11 cellular contexts compared by ENCODE assay signal in genomic region chr7:116097365-116098009, GRCh38.
DNase-seq lines count a peak whose midpoint lies in the region; ATAC-seq and TF ChIP-seq lines count a peak whose summit lies in the region.
"Had no signal": no experiment of that assay in that cellular context is flagged by ENCODE, and none has a peak within 500 bp of the region (broad histone marks: within the 10 kb centered on the region; RNA-seq: fewer than 3 reads in every experiment).

No MANE protein-coding gene starts in this region.

- no peak overlapping the region for H3K9ac ChIP-seq in SK-N-MC (ENCODE audit: insufficient read length)

- intact Hi-C loops in activated T-helper 2 cell treated with anti-CD3 and anti-CD28 coated beads, Interferon-gamma antibody, Interleukin-2, Interleukin-4, amounts not matched to agents 10 μg/mL and 5 μg/mL and 100 μg/mL, durations not matched to agents 14 hours and 24 hours and 36 hours (cut with micrococcal nuclease) = no loop called here

- H3K4me3 ChIP-seq in ACC112 (ENCODE audit: low read depth, low read length) (no peak overlapping the region), SK-N-MC (no peak overlapping the region)

- peaks cover 40% of the 10 kb centered on the region for H3K4me1 Mint-ChIP-seq in HFFc6 (ENCODE audit: low read depth)
- H3K4me1 Mint-ChIP-seq in activated T-helper 2 cell treated with anti-CD3 and anti-CD28 coated beads, Interferon-gamma antibody, Interleukin-2, Interleukin-4, amounts not matched to agents 10 μg/mL and 5 μg/mL and 100 μg/mL, durations not matched to agents 14 hours and 24 hours and 36 hours (ENCODE audit: low read depth) = no peaks in the 10 kb centered on the region

- peak overlapping the region; percentile 77 for H3K4me3 Mint-ChIP-seq in HFFc6
- H3K4me3 Mint-ChIP-seq in activated T-helper 2 cell treated with anti-CD3 and anti-CD28 coated beads, Interferon-gamma antibody, Interleukin-2, Interleukin-4, amounts not matched to agents 10 μg/mL and 5 μg/mL and 100 μg/mL, durations not matched to agents 14 hours and 24 hours and 36 hours (ENCODE audit: low read depth) = no peak overlapping the region
- H3K4me3 Mint-ChIP-seq: activated naive CD4-positive, alpha-beta T cell treated with anti-CD3 and anti-CD28 coated beads for 36 hours had no signal

- H3K27me3 ChIP-seq in ACC112 (ENCODE audit: insufficient read depth, low read length) = no peaks in the 10 kb centered on the region

- ATAC-seq in GM21367 (IDR thresholded peaks at IDR 0.05; ENCODE audit: unreplicated experiment) (no peak), HG02798 (IDR thresholded peaks at IDR 0.05; ENCODE audit: poor library complexity, unreplicated experiment) (no peak)

- peak overlapping the region; percentile 17 for H2AFZ ChIP-seq in ACC112 (ENCODE audit: low read length, unreplicated experiment)

- H3K27me3 Mint-ChIP-seq in HFFc6 (ENCODE audit: insufficient read depth) = no peaks in the 10 kb centered on the region
- peaks cover 6% of the 10 kb centered on the region for H3K27me3 Mint-ChIP-seq in activated T-helper 2 cell treated with anti-CD3 and anti-CD28 coated beads, Interferon-gamma antibody, Interleukin-2, Interleukin-4, amounts not matched to agents 10 μg/mL and 5 μg/mL and 100 μg/mL, durations not matched to agents 14 hours and 24 hours and 36 hours (ENCODE audit: low read depth)

- H3K9me3 Mint-ChIP-seq in HFFc6 = no peaks in the 10 kb centered on the region
- no peaks in the 10 kb centered on the region for H3K9me3 Mint-ChIP-seq in activated T-helper 2 cell treated with anti-CD3 and anti-CD28 coated beads, Interferon-gamma antibody, Interleukin-2, Interleukin-4, amounts not matched to agents 10 μg/mL and 5 μg/mL and 100 μg/mL, durations not matched to agents 14 hours and 24 hours and 36 hours
- H3K9me3 Mint-ChIP-seq: activated naive CD4-positive, alpha-beta T cell treated with anti-CD3 and anti-CD28 coated beads for 36 hours had no signal

- TF ChIP-seq CTCF in HFFc6 (IDR thresholded peaks at IDR 0.05) = peak; percentile 70

- no peaks in the 10 kb centered on the region for H3K79me2 ChIP-seq in ACC112 (ENCODE audit: control insufficient read depth, insufficient read depth, low read length, unreplicated experiment)

- no peaks in the 10 kb centered on the region for H3K36me3 ChIP-seq in ACC112 (ENCODE audit: insufficient read depth, low read length)
- no peaks in the 10 kb centered on the region for H3K36me3 ChIP-seq in SK-N-MC (ENCODE audit: insufficient read depth, low read length)

- peaks cover 13% of the 10 kb centered on the region for H3K4me1 ChIP-seq in ACC112 (ENCODE audit: control insufficient read depth, insufficient read depth, low read length, unreplicated experiment)

- no peaks in the 10 kb centered on the region; the same call in 1 of the 2 replicates for H3K36me3 Mint-ChIP-seq in HFFc6 (ENCODE audit: low read depth)
- no peaks in the 10 kb centered on the region for H3K36me3 Mint-ChIP-seq in activated T-helper 2 cell treated with anti-CD3 and anti-CD28 coated beads, Interferon-gamma antibody, Interleukin-2, Interleukin-4, amounts not matched to agents 10 μg/mL and 5 μg/mL and 100 μg/mL, durations not matched to agents 14 hours and 24 hours and 36 hours (ENCODE audit: low read depth)

- H3K27ac Mint-ChIP-seq in HFFc6 = peak overlapping the region; percentile 84
- H3K27ac Mint-ChIP-seq in activated T-helper 2 cell treated with anti-CD3 and anti-CD28 coated beads, Interferon-gamma antibody, Interleukin-2, Interleukin-4, amounts not matched to agents 10 μg/mL and 5 μg/mL and 100 μg/mL, durations not matched to agents 14 hours and 24 hours and 36 hours = no peak overlapping the region
- H3K27ac Mint-ChIP-seq: activated naive CD4-positive, alpha-beta T cell treated with anti-CD3 and anti-CD28 coated beads for 36 hours had no signal

- H3K9me3 ChIP-seq in SK-N-MC (ENCODE audit: low read depth, low read length) = no peaks in the 10 kb centered on the region

- DNase-seq in HFFc6 (peak; percentile 83), SK-N-MC (ENCODE audit: low read depth, low spot score) (no peak), hepatic stellate cell (ENCODE audit: low spot score) (peak; percentile 8)
- DNase-seq in activated CD4-positive, alpha-beta T cell treated with anti-CD3 and anti-CD28 coated beads for 4 hours = no peak
- no peak for DNase-seq in activated T-helper 2 cell treated with anti-CD3 and anti-CD28 coated beads, Interferon-gamma antibody, Interleukin-2, Interleukin-4, amounts not matched to agents 10 μg/mL and 5 μg/mL and 100 μg/mL, durations not matched to agents 14 hours and 24 hours and 36 hours (ENCODE audit: low spot score)
- DNase-seq: activated naive CD4-positive, alpha-beta T cell treated with anti-CD3 and anti-CD28 coated beads for 36 hours; DMS79; stimulated activated CD4-positive, alpha-beta T cell treated with anti-CD3 and anti-CD28 coated beads, Interleukin-4, amount 100 ng/mL, for 24 hours had no signal

- peak overlapping the region; percentile 37 for H3K27ac ChIP-seq in ACC112 (ENCODE audit: low read depth, low read length)
- H3K27ac ChIP-seq in SK-N-MC = peak overlapping the region; percentile 96

Comparison
In these comparisons a context has a peak if more than half of its experiments do, and no peak if none do; other contexts are left out.
1. DNase-seq: peak in HFFc6 (single experiment) and hepatic stellate cell (single experiment); none in SK-N-MC (single experiment), activated CD4-positive, alpha-beta T cell treated with anti-CD3 and anti-CD28 coated beads for 4 hours (0 of 2) and activated T-helper 2 cell treated with anti-CD3 and anti-CD28 coated beads, Interferon-gamma antibody, Interleukin-2, Interleukin-4, amounts not matched to agents 10 μg/mL and 5 μg/mL and 100 μg/mL, durations not matched to agents 14 hours and 24 hours and 36 hours (single experiment).